ENCODE assay signal across 10 cellular contexts in genomic region chr2:145158051-145158586, GRCh38.
A peak's percentile ranks its signal among the peaks of the same experiment; 100 is the strongest.
DNase-seq lines count a peak whose midpoint lies in the region; ATAC-seq and TF ChIP-seq lines count a peak whose summit lies in the region.
"Had no signal": no experiment of that assay in that cellular context is flagged by ENCODE, and none has a peak within 500 bp of the region (broad histone marks: within the 10 kb centered on the region; RNA-seq: fewer than 3 reads in every experiment).

No MANE protein-coding gene starts in this region.

- ATAC-seq in PC-3 (no peak; the same call in none of the 2 replicates), psoas muscle (peak; percentile 66 to 91 (median 82)), HG03196 (IDR thresholded peaks at IDR 0.05; ENCODE audit: unreplicated experiment) (no peak)
- ATAC-seq: activated CD8-positive, alpha-beta memory T cell treated with anti-CD3 and anti-CD28 coated beads, Interleukin-2, amount 10 ng/mL, durations not matched to agents 7 days and 5 days; natural killer cell treated with Interleukin-12 subunit alpha and Interleukin-12 subunit beta and Interleukin-15 and Interleukin-18, amount 100 ng/mL, for 72 hours had no signal

- CTCF ChIA-PET in PC-3 (lab: Charles Lee) = no interaction called here
- CTCF ChIA-PET in activated naive CD4-positive, alpha-beta T cell treated with anti-CD3 and anti-CD28 coated beads, Interleukin-2, amount 10 ng/mL, durations not matched to agents 7 days and 5 days (lab: Charles Lee) = no interaction called here

- H3K36me3 ChIP-seq in PC-3 (ENCODE audit: low read depth, low read length) (no peaks in the 10 kb centered on the region), psoas muscle (ENCODE audit: insufficient read depth in 1 of 2, low read depth in 1 of 2) (no peaks in the 10 kb centered on the region)

- H3K79me2 ChIP-seq in PC-3 (ENCODE audit: low read length) = no peaks in the 10 kb centered on the region

- no peak overlapping the region for H2AFZ ChIP-seq in PC-3 (ENCODE audit: low read length)

- no peak overlapping the region for H3K4me2 ChIP-seq in PC-3 (ENCODE audit: low read length)

- H3K4me1 Mint-ChIP-seq in activated naive CD4-positive, alpha-beta T cell treated with anti-CD3 and anti-CD28 coated beads, Interleukin-2, amount 10 ng/mL, durations not matched to agents 7 days and 5 days = no peaks in the 10 kb centered on the region
- H3K4me1 Mint-ChIP-seq: activated CD8-positive, alpha-beta memory T cell treated with anti-CD3 and anti-CD28 coated beads, Interleukin-2, amount 10 ng/mL, durations not matched to agents 7 days and 5 days had no signal

- H3K9me3 ChIP-seq in PC-3 (ENCODE audit: low read length) (no peaks in the 10 kb centered on the region), psoas muscle (no peaks in the 10 kb centered on the region)

- H3K4me3 Mint-ChIP-seq in activated naive CD4-positive, alpha-beta T cell treated with anti-CD3 and anti-CD28 coated beads, Interleukin-2, amount 10 ng/mL, durations not matched to agents 7 days and 5 days = no peak overlapping the region
- H3K4me3 Mint-ChIP-seq: activated CD8-positive, alpha-beta memory T cell treated with anti-CD3 and anti-CD28 coated beads, Interleukin-2, amount 10 ng/mL, durations not matched to agents 7 days and 5 days; natural killer cell treated with Interleukin-12 subunit alpha and Interleukin-12 subunit beta and Interleukin-15 and Interleukin-18, amount 100 ng/mL, for 72 hours had no signal

- intact Hi-C loops in PC-3 (cut with micrococcal nuclease) = no loop called here
- intact Hi-C loops in psoas muscle (cut with DNase I) = no loop called here

- no TSS peak for BruUV-seq in PC-3 (replicated peaks; lab: Mats Ljungman, UMichigan)

- no peaks in the 10 kb centered on the region for H3K27me3 Mint-ChIP-seq in activated naive CD4-positive, alpha-beta T cell treated with anti-CD3 and anti-CD28 coated beads, Interleukin-2, amount 10 ng/mL, durations not matched to agents 7 days and 5 days
- H3K27me3 Mint-ChIP-seq: activated CD8-positive, alpha-beta memory T cell treated with anti-CD3 and anti-CD28 coated beads, Interleukin-2, amount 10 ng/mL, durations not matched to agents 7 days and 5 days had no signal

- H3K27ac ChIP-seq in PC-3 (ENCODE audit: low read length) = no peak overlapping the region
- H3K27ac ChIP-seq in psoas muscle = peak overlapping the region; percentile 6

- no peak overlapping the region for H3K9ac ChIP-seq in PC-3 (ENCODE audit: low read length)

- POLR2A ChIA-PET in PC-3 (lab: Charles Lee; ENCODE audit: unreplicated experiment) = no interaction called here

- H3K36me3 Mint-ChIP-seq in activated naive CD4-positive, alpha-beta T cell treated with anti-CD3 and anti-CD28 coated beads, Interleukin-2, amount 10 ng/mL, durations not matched to agents 7 days and 5 days = no peaks in the 10 kb centered on the region
- H3K36me3 Mint-ChIP-seq: activated CD8-positive, alpha-beta memory T cell treated with anti-CD3 and anti-CD28 coated beads, Interleukin-2, amount 10 ng/mL, durations not matched to agents 7 days and 5 days had no signal

- WGBS in psoas muscle, 3 donors = 9 to 19% (median 17%) methylated on average over 2 of the region's 2 CpGs

- H3K4me3 ChIP-seq in PC-3 (ENCODE audit: low read length) (no peak overlapping the region), fibroblast of villous mesenchyme (ENCODE audit: low read depth, low read length) (no peak overlapping the region), psoas muscle (no peak overlapping the region)

- no peaks in the 10 kb centered on the region for H4K20me1 ChIP-seq in PC-3 (ENCODE audit: low read length)

- H3F3A ChIP-seq in PC-3 (ENCODE audit: low read length, unreplicated experiment) = no peaks in the 10 kb centered on the region

- no peaks in the 10 kb centered on the region for H3K9me2 ChIP-seq in PC-3 (replicated peaks; ENCODE audit: low read length)

- H3K27ac Mint-ChIP-seq in activated naive CD4-positive, alpha-beta T cell treated with anti-CD3 and anti-CD28 coated beads, Interleukin-2, amount 10 ng/mL, durations not matched to agents 7 days and 5 days = no peak overlapping the region
- H3K27ac Mint-ChIP-seq: activated CD8-positive, alpha-beta memory T cell treated with anti-CD3 and anti-CD28 coated beads, Interleukin-2, amount 10 ng/mL, durations not matched to agents 7 days and 5 days; natural killer cell treated with Interleukin-12 subunit alpha and Interleukin-12 subunit beta and Interleukin-15 and Interleukin-18, amount 100 ng/mL, for 72 hours had no signal

- no peaks in the 10 kb centered on the region for H3K9me3 Mint-ChIP-seq in activated naive CD4-positive, alpha-beta T cell treated with anti-CD3 and anti-CD28 coated beads, Interleukin-2, amount 10 ng/mL, durations not matched to agents 7 days and 5 days

- H3K4me1 ChIP-seq in PC-3 (ENCODE audit: insufficient read depth, low read length) (peaks cover 8% of the 10 kb centered on the region), psoas muscle (peaks cover 5% of the 10 kb centered on the region)

- DNase-seq in Daoy (ENCODE audit: low read depth) (peak; percentile 57), PC-3 (peak; percentile 42), fibroblast of villous mesenchyme (ENCODE audit: low read depth) (peak; percentile 99), psoas muscle (peak; percentile 55 to 83), DMS53 (lab: John Stamatoyannopoulos, UW) (no peak), SIG-M5 treated with dmso at 0.1 percent for 504 hours (lab: John Stamatoyannopoulos, UW; ENCODE audit: unreplicated experiment) (no peak)
- no peak for DNase-seq in activated naive CD4-positive, alpha-beta T cell treated with anti-CD3 and anti-CD28 coated beads, Interleukin-2, amount 10 ng/mL, durations not matched to agents 7 days and 5 days
- DNase-seq: activated CD8-positive, alpha-beta memory T cell treated with anti-CD3 and anti-CD28 coated beads, Interleukin-2, amount 10 ng/mL, durations not matched to agents 7 days and 5 days had no signal

- H3K27me3 ChIP-seq in PC-3 (ENCODE audit: low read length) (no peaks in the 10 kb centered on the region), psoas muscle (ENCODE audit: insufficient read depth in 3 of 3, low read length in 2 of 3) (no peaks in the 10 kb centered on the region)

- TF ChIP-seq CTCF in PC-3 (conservative IDR thresholded peaks at IDR 0.05; ENCODE audit: low read depth, low read length) (no peak), fibroblast of villous mesenchyme (IDR thresholded peaks at IDR 0.05; ENCODE audit: insufficient read depth, low read depth, low read length) (no peak), psoas muscle (IDR thresholded peaks at IDR 0.05) (no peak)

Comparison
In these comparisons a context has a peak if more than half of its experiments do, and no peak if none do; other contexts are left out.
1. DNase-seq: peak in Daoy (single experiment), PC-3 (single experiment), fibroblast of villous mesenchyme (single experiment) and psoas muscle (2 of 2); none in DMS53 (single experiment), activated naive CD4-positive, alpha-beta T cell treated with anti-CD3 and anti-CD28 coated beads, Interleukin-2, amount 10 ng/mL, durations not matched to agents 7 days and 5 days (single experiment) and SIG-M5 treated with dmso at 0.1 percent for 504 hours (single experiment).
2. ATAC-seq: peak in psoas muscle (4 of 4); none in PC-3 (single experiment) and HG03196 (single experiment).